ENCODE assay signal across 1 cellular context in genomic region chr6:30497714-30498113, GRCh38.
TF ChIP-seq lines count a peak whose summit lies in the region.

No MANE protein-coding gene starts in this region.

TF ChIP-seq in HepG2, 621 proteins besides CTCF, POLR2A, EP300 and RAD21:
- TF ChIP-seq XBP1 (CRISPR knock-in tag; IDR thresholded peaks at IDR 0.05): no peak
- no peak for TF ChIP-seq SUZ12 (IDR thresholded peaks at IDR 0.05; ENCODE audit: low read depth, low read length)
- no peak for TF ChIP-seq MAFF (IDR thresholded peaks at IDR 0.05; ENCODE audit: low read depth, low read length)
- no peak for TF ChIP-seq ZNF550 (CRISPR knock-in tag; IDR thresholded peaks at IDR 0.05; ENCODE audit: borderline replicate concordance)
- no peak for TF ChIP-seq HOXD1 (CRISPR knock-in tag; IDR thresholded peaks at IDR 0.05)
- TF ChIP-seq ATRX (CRISPR knock-in tag; IDR thresholded peaks at IDR 0.05; ENCODE audit: borderline replicate concordance): no peak
- TF ChIP-seq SALL2 (CRISPR knock-in tag; IDR thresholded peaks at IDR 0.05): no peak
- no peak for TF ChIP-seq SNAPC5 (CRISPR knock-in tag; IDR thresholded peaks at IDR 0.05; ENCODE audit: borderline replicate concordance)
- TF ChIP-seq ZSCAN21 (CRISPR knock-in tag; IDR thresholded peaks at IDR 0.05; ENCODE audit: borderline replicate concordance): no peak
